14 cellular contexts compared by ENCODE assay signal in the genomic region with DNA sequence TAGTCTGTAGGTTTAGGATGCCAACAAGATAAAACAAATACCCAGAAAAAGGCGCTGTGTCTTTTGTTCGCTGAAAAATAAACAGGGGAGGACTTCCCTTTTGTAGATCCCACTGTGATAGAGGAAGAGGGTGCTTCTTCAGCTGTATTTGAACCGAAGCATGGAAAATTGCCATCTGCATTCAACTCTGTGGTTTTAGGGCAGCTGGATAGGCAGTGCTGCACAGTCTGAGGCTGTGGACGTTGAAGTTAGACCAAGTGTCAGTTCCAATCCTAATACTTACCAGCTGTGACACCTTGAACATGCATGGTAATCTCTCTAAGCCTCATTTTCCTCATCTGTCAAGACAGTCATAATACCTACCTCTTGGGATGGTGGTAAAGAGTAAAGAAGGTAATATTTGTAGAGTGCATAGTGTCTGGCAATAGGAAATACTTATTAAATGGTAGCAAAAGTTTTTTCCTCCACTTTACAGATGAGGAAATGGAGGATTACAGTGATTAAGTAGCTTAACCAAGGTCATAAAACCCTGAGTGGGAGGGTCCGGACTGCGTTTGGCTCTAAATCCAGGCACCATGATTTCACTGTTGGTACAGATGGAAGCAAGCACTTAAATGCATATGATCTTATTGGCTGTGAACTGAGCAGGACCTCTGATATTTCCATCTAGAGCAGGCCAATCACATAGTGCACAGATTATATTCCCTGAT. TPM values are rescaled to one million over a fixed set of nuclear protein-coding genes. Genes with fewer than 3 reads are reported as not detected.
DNase-seq lines count a peak whose midpoint lies in the region; ATAC-seq and TF ChIP-seq lines count a peak whose summit lies in the region.
"Had no signal": no experiment of that assay in that cellular context is flagged by ENCODE, and none has a peak within 500 bp of the region (broad histone marks: within the 10 kb centered on the region; RNA-seq: fewer than 3 reads in every experiment).

No MANE protein-coding gene starts in this region.

- H3F3A ChIP-seq in PC-3 (ENCODE audit: low read length, unreplicated experiment) = no peaks in the 10 kb centered on the region

- peaks cover 6 to 7% of the 10 kb centered on the region in 2 experiments for H3K4me1 Mint-ChIP-seq in H9
- H3K4me1 Mint-ChIP-seq: T-cell had no signal

- no peak overlapping the region for H3K18ac ChIP-seq in H9 (ENCODE audit: insufficient read length, low read depth, low read length)

- peak overlapping the region; percentile 77 for H2AFZ ChIP-seq in H9 (ENCODE audit: low read length)
- H2AFZ ChIP-seq in PC-3 (ENCODE audit: low read length) = peak overlapping the region; percentile 67; the same call in 1 of the 2 replicates
- H2AFZ ChIP-seq in fibroblast of lung (ENCODE audit: low read length) = no peak overlapping the region

- H3K27ac ChIP-seq in BLaER1 treated with 17β-estradiol and CSF1 and Interleukin-3, amounts not matched to agents 10 nM and 100 nM = peak overlapping the region in 7 of 11 experiments; percentile 12 to 59 (median 31); a peak in 10 of 22 replicates
- H3K27ac ChIP-seq in H9 (ENCODE audit: insufficient read length, low read depth, low read length) = no peak overlapping the region
- H3K27ac ChIP-seq in PC-3 (ENCODE audit: low read length) = no peak overlapping the region
- H3K27ac ChIP-seq in fibroblast of lung (ENCODE audit: insufficient read depth, low read length) = no peak overlapping the region
- no peak overlapping the region for H3K27ac ChIP-seq in heart left ventricle
- H3K27ac ChIP-seq: left lung had no signal

- H3K4me2 ChIP-seq in BLaER1 treated with 17β-estradiol and CSF1 and Interleukin-3, amounts not matched to agents 10 nM and 100 nM = peak overlapping the region; percentile 60 to 74 (median 69)
- H3K4me2 ChIP-seq in H9 (ENCODE audit: insufficient read depth, insufficient read length, low read length) = no peak overlapping the region
- no peak overlapping the region for H3K4me2 ChIP-seq in PC-3 (ENCODE audit: low read length)
- H3K4me2 ChIP-seq in fibroblast of lung (ENCODE audit: extremely low read depth, insufficient read depth, low read length) = no peak overlapping the region

- BruUV-seq in PC-3 (replicated peaks; lab: Mats Ljungman, UMichigan) = no TSS peak

- no peak overlapping the region for H4K5ac ChIP-seq in H9 (ENCODE audit: insufficient read length, low read depth, low read length)

- no peaks in the 10 kb centered on the region for H4K20me1 ChIP-seq in BLaER1 treated with 17β-estradiol and CSF1 and Interleukin-3, amounts not matched to agents 10 nM and 100 nM
- H4K20me1 ChIP-seq in H9 (ENCODE audit: control insufficient read depth, insufficient read depth, insufficient read length) (no peaks in the 10 kb centered on the region), PC-3 (ENCODE audit: low read length) (no peaks in the 10 kb centered on the region), fibroblast of lung (ENCODE audit: control insufficient read depth, extremely low read depth, insufficient read depth, low read length) (no peaks in the 10 kb centered on the region)

- no peak overlapping the region for H2BK15ac ChIP-seq in H9 (ENCODE audit: low read depth, low read length)

- no peak overlapping the region for H3T11ph ChIP-seq in H9 (ENCODE audit: low read length)

- no peak overlapping the region for H3K4me3 Mint-ChIP-seq in H9
- H3K4me3 Mint-ChIP-seq: activated T-cell treated with anti-CD3 and anti-CD28 coated beads, Interleukin-2, amount 50 U/mL, for 24 hours; nephron; T-cell had no signal

- DNase-seq in H9 (no peak), PC-3 (no peak), fibroblast of lung (ENCODE audit: low read depth in 2 of 2) (peak; percentile 31 to 49), heart left ventricle (no peak), posterior vena cava (ENCODE audit: low spot score) (no peak)
- DNase-seq: activated CD4-positive, CD25-positive, alpha-beta regulatory T cell treated with anti-CD3 and anti-CD28 coated beads, Interleukin-2, amount 50 U/mL, for 72 hours; activated T-cell treated with anti-CD3 and anti-CD28 coated beads, Interleukin-2, amount 50 U/mL, for 24 hours; left lung; T-cell had no signal

- no peak overlapping the region for H2BK20ac ChIP-seq in H9 (ENCODE audit: low read depth, low read length, poor library complexity, severe bottlenecking)

- no peaks in the 10 kb centered on the region for H3K36me3 Mint-ChIP-seq in H9 (ENCODE audit: insufficient read depth in 1 of 3, low read depth in 3 of 3)
- H3K36me3 Mint-ChIP-seq: T-cell had no signal

- no peak for TF ChIP-seq POLR2A in heart left ventricle (IDR thresholded peaks at IDR 0.05)

- H2BK120ac ChIP-seq in H9 (ENCODE audit: low read depth, low read length, poor library complexity, severe bottlenecking) = no peak overlapping the region

- no peak overlapping the region for H3K56ac ChIP-seq in H9 (ENCODE audit: insufficient read length, low read depth, low read length)

- H2BK5ac ChIP-seq in H9 (ENCODE audit: insufficient read length, low read length) = no peak overlapping the region

- H2AK5ac ChIP-seq in H9 (ENCODE audit: insufficient read length, low read length) = no peak overlapping the region

- WGBS in H9 (ENCODE audit: extremely low coverage, insufficient read length, low lambda C conversion rate) = no CpG with 5 or more reads among the region's 6 CpGs
- WGBS in heart left ventricle, 4 donors = 79 to 83% (median 81%) methylated on average over 6 of the region's 6 CpGs

- H3K36me3 ChIP-seq in BLaER1 treated with 17β-estradiol and CSF1 and Interleukin-3, amounts not matched to agents 10 nM and 100 nM = no peaks in the 10 kb centered on the region
- H3K36me3 ChIP-seq in PC-3 (ENCODE audit: low read depth, low read length) (no peaks in the 10 kb centered on the region), fibroblast of lung (ENCODE audit: control insufficient read depth, insufficient read depth, low read length) (no peaks in the 10 kb centered on the region), heart left ventricle (no peaks in the 10 kb centered on the region)
- H3K36me3 ChIP-seq: HAP-1, left lung had no signal

- no peaks in the 10 kb centered on the region for H3K9me2 ChIP-seq in PC-3 (replicated peaks; ENCODE audit: low read length)

- no peak overlapping the region for H3K23ac ChIP-seq in H9 (ENCODE audit: insufficient read length, low read depth, low read length)

- TF ChIP-seq CTCF in H9 (conservative IDR thresholded peaks at IDR 0.05) (no peak), PC-3 (conservative IDR thresholded peaks at IDR 0.05; ENCODE audit: low read depth, low read length) (no peak), fibroblast of lung (conservative IDR thresholded peaks at IDR 0.05 in 1 of 2, IDR thresholded peaks at IDR 0.05 in 1 of 2; ENCODE audit: low read depth in 1 of 2, low read length in 2 of 2) (no peak), heart left ventricle (IDR thresholded peaks at IDR 0.05) (no peak)

- no peak overlapping the region for H3K27ac Mint-ChIP-seq in H9
- H3K27ac Mint-ChIP-seq: activated T-cell treated with anti-CD3 and anti-CD28 coated beads, Interleukin-2, amount 50 U/mL, for 24 hours; nephron; T-cell had no signal

- no peak overlapping the region for H4K8ac ChIP-seq in H9 (replicated peaks; ENCODE audit: insufficient read length, low read depth, low read length)

- peak overlapping the region in 1 of 11 experiments; percentile 34; a peak in 3 of 22 replicates for H3K9ac ChIP-seq in BLaER1 treated with 17β-estradiol and CSF1 and Interleukin-3, amounts not matched to agents 10 nM and 100 nM
- H3K9ac ChIP-seq in H9 (ENCODE audit: extremely low read depth, insufficient read length, low read length) = no peak overlapping the region
- H3K9ac ChIP-seq in PC-3 (ENCODE audit: low read length) = no peak overlapping the region
- no peak overlapping the region for H3K9ac ChIP-seq in fibroblast of lung (ENCODE audit: insufficient read depth, low read length)

- no peak overlapping the region for H4K91ac ChIP-seq in H9 (ENCODE audit: insufficient read length, low read depth, low read length)

- peaks cover 5% of the 10 kb centered on the region for H3K27me3 Mint-ChIP-seq in H9 (ENCODE audit: low read depth)

- H3K9me3 Mint-ChIP-seq in H9 = no peaks in the 10 kb centered on the region
- H3K9me3 Mint-ChIP-seq: activated T-cell treated with anti-CD3 and anti-CD28 coated beads, Interleukin-2, amount 50 U/mL, for 24 hours; nephron; T-cell had no signal

- ATAC-seq in PC-3 (no peak), HG03469 (IDR thresholded peaks at IDR 0.05; ENCODE audit: unreplicated experiment) (no peak), heart left ventricle (no peak), HG03108 (IDR thresholded peaks at IDR 0.05; ENCODE audit: unreplicated experiment) (no peak)
- ATAC-seq: T-cell had no signal

- H2BK12ac ChIP-seq in H9 (ENCODE audit: insufficient read length, low read depth, low read length) = no peak overlapping the region

- no peaks in the 10 kb centered on the region for H3K9me3 ChIP-seq in BLaER1 treated with 17β-estradiol and CSF1 and Interleukin-3, amounts not matched to agents 10 nM and 100 nM (replicated peaks in 1 of 11)
- H3K9me3 ChIP-seq in H9 (ENCODE audit: control insufficient read depth, low read depth, low read length) = no peaks in the 10 kb centered on the region
- H3K9me3 ChIP-seq in PC-3 (ENCODE audit: low read length) = no peaks in the 10 kb centered on the region
- H3K9me3 ChIP-seq in fibroblast of lung (ENCODE audit: control insufficient read depth, insufficient read depth, low read depth, low read length) = no peaks in the 10 kb centered on the region
- no peaks in the 10 kb centered on the region for H3K9me3 ChIP-seq in heart left ventricle
- H3K9me3 ChIP-seq: HAP-1, left lung had no signal

- peak overlapping the region in 4 of 10 experiments; percentile 6 to 13 (median 9); a peak in 2 of 20 replicates for H3K4me3 ChIP-seq in BLaER1 treated with 17β-estradiol and CSF1 and Interleukin-3, amounts not matched to agents 10 nM and 100 nM
- H3K4me3 ChIP-seq in PC-3 (ENCODE audit: low read length) = no peak overlapping the region
- H3K4me3 ChIP-seq in fibroblast of lung (replicated peaks in 1 of 4; ENCODE audit: control extremely low read depth in 1 of 4, insufficient read depth in 1 of 4, low read depth in 3 of 4, low read length in 4 of 4) = no peak overlapping the region
- H3K4me3 ChIP-seq in heart left ventricle = no peak overlapping the region
- H3K4me3 ChIP-seq: HAP-1, left lung had no signal

- POLR2A ChIA-PET in PC-3 (lab: Charles Lee; ENCODE audit: unreplicated experiment) = no interaction called here

- no peak overlapping the region for H3K14ac ChIP-seq in H9 (ENCODE audit: insufficient read depth, low read length)

- H3K79me1 ChIP-seq in H9 (ENCODE audit: insufficient read depth, low read depth, low read length, poor library complexity, severe bottlenecking) = no peaks in the 10 kb centered on the region

- no peaks in the 10 kb centered on the region for H3K27me3 ChIP-seq in BLaER1 treated with 17β-estradiol and CSF1 and Interleukin-3, amounts not matched to agents 10 nM and 100 nM
- H3K27me3 ChIP-seq in H9 (ENCODE audit: insufficient read depth, low read length) (no peaks in the 10 kb centered on the region), PC-3 (ENCODE audit: low read length) (no peaks in the 10 kb centered on the region), fibroblast of lung (ENCODE audit: control insufficient read depth, insufficient read depth, low read length) (peaks cover 10% of the 10 kb centered on the region), heart left ventricle (peaks cover 0 to 18% (median 8%) of the 10 kb centered on the region in 9 donors)

- H3K4me1 ChIP-seq in BLaER1 treated with 17β-estradiol and CSF1 and Interleukin-3, amounts not matched to agents 10 nM and 100 nM = peaks cover 26 to 31% (median 29%) of the 10 kb centered on the region in 10 experiments
- no peaks in the 10 kb centered on the region for H3K4me1 ChIP-seq in H9 (ENCODE audit: insufficient read depth, low read length)
- peaks cover 46% of the 10 kb centered on the region for H3K4me1 ChIP-seq in PC-3 (ENCODE audit: insufficient read depth, low read length)
- peaks cover 2% of the 10 kb centered on the region for H3K4me1 ChIP-seq in fibroblast of lung (ENCODE audit: control insufficient read depth, extremely low read depth, insufficient read depth, low read length)
- H3K4me1 ChIP-seq in heart left ventricle = no peaks in the 10 kb centered on the region
- H3K4me1 ChIP-seq: left lung had no signal

- no peaks in the 10 kb centered on the region for H3K79me2 ChIP-seq in H9 (ENCODE audit: insufficient read depth, low read length)
- H3K79me2 ChIP-seq in PC-3 (ENCODE audit: low read length) = no peaks in the 10 kb centered on the region
- H3K79me2 ChIP-seq in fibroblast of lung (ENCODE audit: control insufficient read depth, insufficient read depth, low read length) = no peaks in the 10 kb centered on the region

- intact Hi-C loops in PC-3 (cut with micrococcal nuclease) = loop anchor here (10.0 kb wide), 1 partner anchor 439 kb away; no protein-coding TSS in a partner anchor
- intact Hi-C loops in heart left ventricle (cut with DNase I) = no loop called here
- intact Hi-C loops in posterior vena cava (cut with DNase I) = loop anchor here in 1 of 2 donors (5.0 kb wide), 1 partner anchor 946 kb away; no protein-coding TSS in a partner anchor

- no peaks in the 10 kb centered on the region for H3K23me2 ChIP-seq in H9 (ENCODE audit: insufficient read length, low read depth, low read length, poor library complexity, severe bottlenecking)

- no peak overlapping the region for H3K4ac ChIP-seq in H9 (ENCODE audit: low read depth, low read length)

- CTCF ChIA-PET in PC-3 (lab: Charles Lee) = interaction anchor here (0.7 to 1.1 kb wide), 2 partner anchors 9 to 113 kb away, joined by 3 read pairs; no protein-coding TSS in a partner anchor

RNA-seq across cellular contexts. Expression of a gene that starts 48.5 kb away (rescaled TPM):
- total RNA-seq in H9 (2021) (12.9 TPM in 2 replicates), PC-3 (2014; rRNA removed) (14.3 and 15.3 TPM in 2 replicates), fibroblast of lung (6.9 and 10.4 TPM in 2 replicates), heart left ventricle (1 to 10 TPM; 1.6 to 5.5 (median 3.6) TPM), posterior vena cava (10 to 100 TPM in 1 of 2 donors, 1 to 10 TPM in 1; 6.4 to 19.1 TPM)
- polyA plus RNA-seq in fibroblast of lung (12.3 and 13.8 TPM in 2 replicates), heart left ventricle (1 to 10 TPM in 1 of 2 donors, under 1 TPM in 1; 0.76 to 2.9 TPM)
- polyA plus RNA-seq in fibroblast of lung (2012) = 5.8 and 6.7 TPM in 2 replicates
- 5.1 and 6.2 TPM in 2 replicates for polyA minus RNA-seq in fibroblast of lung (ENCODE audit: low replicate concordance)

Comparison
In these comparisons a context has a peak if more than half of its experiments do, and no peak if none do; other contexts are left out.
1. H3K27ac ChIP-seq: peak in BLaER1 treated with 17β-estradiol and CSF1 and Interleukin-3, amounts not matched to agents 10 nM and 100 nM (7 of 11); none in H9 (single experiment), PC-3 (single experiment), fibroblast of lung (single experiment) and heart left ventricle (0 of 12).
2. H3K4me2 ChIP-seq: peak in BLaER1 treated with 17β-estradiol and CSF1 and Interleukin-3, amounts not matched to agents 10 nM and 100 nM (11 of 11); none in H9 (single experiment), PC-3 (single experiment) and fibroblast of lung (single experiment).
3. DNase-seq: peak in fibroblast of lung (2 of 2); none in H9 (single experiment), PC-3 (single experiment), heart left ventricle (0 of 5) and posterior vena cava (single experiment).